8 cellular contexts compared by ENCODE assay signal in the genomic region with DNA sequence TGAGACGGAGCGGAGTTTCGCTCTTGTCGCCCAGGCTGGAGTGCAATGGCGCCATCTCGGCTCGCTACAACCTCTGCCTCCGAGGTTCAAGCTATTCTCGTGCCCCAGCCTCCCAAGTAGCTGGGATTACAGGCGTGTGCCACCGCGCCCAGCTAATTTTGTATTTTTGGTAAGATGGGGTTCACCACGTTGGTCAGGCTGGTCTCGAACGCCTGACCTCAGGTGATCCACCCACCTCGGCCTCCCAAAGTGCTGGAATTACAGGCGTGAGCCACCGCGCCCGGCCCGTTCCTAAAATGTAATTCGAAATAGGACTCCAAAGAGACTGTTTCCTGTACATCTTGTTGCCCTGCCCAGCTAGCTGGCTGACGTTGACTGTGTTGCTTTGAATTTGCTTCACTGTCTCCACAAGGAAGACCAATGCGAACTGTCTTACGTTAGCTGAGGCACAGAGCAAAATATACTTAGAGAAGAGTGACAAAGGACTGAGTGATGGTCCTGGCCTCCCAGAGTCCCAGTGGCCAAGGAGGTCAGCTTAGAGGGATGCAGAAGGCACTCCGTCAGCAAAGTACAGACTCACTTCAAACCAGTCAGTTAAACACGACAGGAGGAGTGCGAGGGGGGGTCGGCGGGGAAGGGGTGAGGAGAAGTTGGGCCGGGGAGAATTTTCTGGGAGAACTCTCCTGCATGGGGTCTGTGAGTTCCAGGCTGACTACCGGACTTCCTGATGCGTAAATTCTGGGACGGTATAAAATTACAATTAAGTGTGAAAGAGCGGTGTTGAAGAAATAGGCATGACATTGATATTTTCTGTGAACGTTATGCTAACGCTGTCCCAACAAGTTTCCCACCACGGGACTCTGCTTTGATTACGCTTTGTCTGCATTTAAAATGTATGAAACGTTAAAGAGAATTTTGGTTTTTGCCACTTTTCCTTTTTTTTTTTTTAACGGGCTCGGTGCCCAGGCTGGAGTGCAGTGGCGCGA. TPM values are rescaled to one million over a fixed set of nuclear protein-coding genes. Genes with fewer than 3 reads are reported as not detected.
DNase-seq lines count a peak whose midpoint lies in the region; ATAC-seq, FAIRE-seq and TF ChIP-seq lines count a peak whose summit lies in the region.

No MANE protein-coding gene starts in this region.

- no peaks in the 10 kb centered on the region for H3K9me3 Mint-ChIP-seq in activated naive CD4-positive, alpha-beta T cell treated with anti-CD3 and anti-CD28 coated beads, Interleukin-2, amount 10 ng/mL, durations not matched to agents 7 days and 5 days
- no peaks in the 10 kb centered on the region for H3K9me3 Mint-ChIP-seq in activated CD8-positive, alpha-beta T cell treated with anti-CD3 and anti-CD28 coated beads, Interleukin-2, amount 10 ng/mL, durations not matched to agents 7 days and 5 days (ENCODE audit: insufficient read depth)
- H3K9me3 Mint-ChIP-seq in type B pancreatic cell = no peaks in the 10 kb centered on the region

- H3K27me3 Mint-ChIP-seq in activated naive CD4-positive, alpha-beta T cell treated with anti-CD3 and anti-CD28 coated beads, Interleukin-2, amount 10 ng/mL, durations not matched to agents 7 days and 5 days = peaks cover 41% of the 10 kb centered on the region
- H3K27me3 Mint-ChIP-seq in activated CD8-positive, alpha-beta T cell treated with anti-CD3 and anti-CD28 coated beads, Interleukin-2, amount 10 ng/mL, durations not matched to agents 7 days and 5 days (ENCODE audit: low read depth) = peaks cover 5% of the 10 kb centered on the region
- peaks cover 35% of the 10 kb centered on the region for H3K27me3 Mint-ChIP-seq in type B pancreatic cell

- peak overlapping the region; percentile 50 for H3K4me3 ChIP-seq in iPS-18c (ENCODE audit: insufficient read depth, low read depth, low read length)

- CTCF ChIA-PET in activated naive CD4-positive, alpha-beta T cell treated with anti-CD3 and anti-CD28 coated beads, Interleukin-2, amount 10 ng/mL, durations not matched to agents 7 days and 5 days (lab: Charles Lee) = interaction anchor here (0.8 to 0.9 kb wide), 2 partner anchors 32 to 48 kb away, joined by 3 to 4 read pairs; no protein-coding TSS in a partner anchor
- CTCF ChIA-PET in activated CD8-positive, alpha-beta T cell treated with anti-CD3 and anti-CD28 coated beads, Interleukin-2, amount 10 ng/mL, durations not matched to agents 7 days and 5 days (lab: Charles Lee) = interaction anchor here (0.9 to 1.4 kb wide), 4 partner anchors 9 to 48 kb away, joined by 3 to 5 read pairs (median 4); partner anchors contain the start of gene TRIM7

- H3K4me1 Mint-ChIP-seq in activated naive CD4-positive, alpha-beta T cell treated with anti-CD3 and anti-CD28 coated beads, Interleukin-2, amount 10 ng/mL, durations not matched to agents 7 days and 5 days = peaks cover 48% of the 10 kb centered on the region
- peaks cover 45% of the 10 kb centered on the region for H3K4me1 Mint-ChIP-seq in activated CD8-positive, alpha-beta T cell treated with anti-CD3 and anti-CD28 coated beads, Interleukin-2, amount 10 ng/mL, durations not matched to agents 7 days and 5 days (ENCODE audit: low read depth)
- H3K4me1 Mint-ChIP-seq in type B pancreatic cell (ENCODE audit: unreplicated experiment) = peaks cover 20% of the 10 kb centered on the region

- H3K4me3 Mint-ChIP-seq in activated naive CD4-positive, alpha-beta T cell treated with anti-CD3 and anti-CD28 coated beads, Interleukin-2, amount 10 ng/mL, durations not matched to agents 7 days and 5 days = peak overlapping the region; percentile 77
- peak overlapping the region; percentile 75 for H3K4me3 Mint-ChIP-seq in activated CD8-positive, alpha-beta T cell treated with anti-CD3 and anti-CD28 coated beads, Interleukin-2, amount 10 ng/mL, durations not matched to agents 7 days and 5 days
- peak overlapping the region; percentile 88 for H3K4me3 Mint-ChIP-seq in type B pancreatic cell

- peak; percentile 44 for DNase-seq in activated naive CD4-positive, alpha-beta T cell treated with anti-CD3 and anti-CD28 coated beads, Interleukin-2, amount 10 ng/mL, durations not matched to agents 7 days and 5 days
- no peak for DNase-seq in activated naive CD4-positive, alpha-beta T cell treated with Interleukin-2 at 50 U/mL for 16 hours
- peak; percentile 61 for DNase-seq in activated CD8-positive, alpha-beta T cell treated with anti-CD3 and anti-CD28 coated beads, Interleukin-2, amount 10 ng/mL, durations not matched to agents 7 days and 5 days
- DNase-seq in type B pancreatic cell (ENCODE audit: extremely low spot score, unreplicated experiment) = no peak
- no peak for DNase-seq in HK-2 (ENCODE audit: unreplicated experiment)
- DNase-seq in D721Med (ENCODE audit: insufficient read length, low spot score) = no peak

- H3K27ac Mint-ChIP-seq in activated naive CD4-positive, alpha-beta T cell treated with anti-CD3 and anti-CD28 coated beads, Interleukin-2, amount 10 ng/mL, durations not matched to agents 7 days and 5 days = peak overlapping the region; percentile 83
- peak overlapping the region; percentile 81 for H3K27ac Mint-ChIP-seq in activated CD8-positive, alpha-beta T cell treated with anti-CD3 and anti-CD28 coated beads, Interleukin-2, amount 10 ng/mL, durations not matched to agents 7 days and 5 days
- peak overlapping the region; percentile 91 for H3K27ac Mint-ChIP-seq in type B pancreatic cell

- no peak for ATAC-seq in activated CD8-positive, alpha-beta T cell treated with anti-CD3 and anti-CD28 coated beads, Interleukin-2, amount 10 ng/mL, durations not matched to agents 7 days and 5 days
- no peak for ATAC-seq in HG03139 (IDR thresholded peaks at IDR 0.05; ENCODE audit: unreplicated experiment)

- H3K9me3 ChIP-seq in iPS-18c (ENCODE audit: control insufficient read depth, insufficient read depth, low read length) = no peaks in the 10 kb centered on the region

- H3K36me3 Mint-ChIP-seq in activated naive CD4-positive, alpha-beta T cell treated with anti-CD3 and anti-CD28 coated beads, Interleukin-2, amount 10 ng/mL, durations not matched to agents 7 days and 5 days = peaks cover 3% of the 10 kb centered on the region
- no peaks in the 10 kb centered on the region for H3K36me3 Mint-ChIP-seq in activated CD8-positive, alpha-beta T cell treated with anti-CD3 and anti-CD28 coated beads, Interleukin-2, amount 10 ng/mL, durations not matched to agents 7 days and 5 days (ENCODE audit: low read depth)
- H3K36me3 Mint-ChIP-seq in type B pancreatic cell = peaks cover 4% of the 10 kb centered on the region

- POLR2A ChIA-PET in activated CD8-positive, alpha-beta T cell treated with anti-CD3 and anti-CD28 coated beads, Interleukin-2, amount 10 ng/mL, durations not matched to agents 7 days and 5 days (lab: Charles Lee) = interaction anchor here (1.2 to 1.7 kb wide), 3 partner anchors 9 to 44 kb away, joined by 4 to 7 read pairs (median 6); no protein-coding TSS in a partner anchor

- no peak for FAIRE-seq in D721Med (lab: Jason Lieb, UNC)

- no peak for TF ChIP-seq CTCF in type B pancreatic cell (conservative IDR thresholded peaks at IDR 0.05)
- no peak for TF ChIP-seq CTCF in D721Med (IDR thresholded peaks at IDR 0.05; ENCODE audit: insufficient read depth, missing control alignments)

RNA-seq across cellular contexts. Expression of gene TRIM41, which starts 6.8 kb away (rescaled TPM):
- total RNA-seq in activated CD8-positive, alpha-beta T cell treated with anti-CD3 and anti-CD28 coated beads, Interleukin-2, amount 10 ng/mL, durations not matched to agents 7 days and 5 days = 10 to 100 TPM; 40.0 to 44.7 TPM
- total RNA-seq in type B pancreatic cell (ENCODE audit: low replicate concordance) = 22.1 and 31.2 TPM in 2 replicates

RNA-seq across cellular contexts. Expression of gene TRIM7, which starts 11.3 kb away (rescaled TPM):
- total RNA-seq in activated CD8-positive, alpha-beta T cell treated with anti-CD3 and anti-CD28 coated beads, Interleukin-2, amount 10 ng/mL, durations not matched to agents 7 days and 5 days = 1 to 10 TPM; 1.1 to 1.5 TPM
- 0.58 and 0.76 TPM in 2 replicates for total RNA-seq in type B pancreatic cell (ENCODE audit: low replicate concordance)

RNA-seq across cellular contexts. Expression of gene RACK1, which starts 27.4 kb away (rescaled TPM):
- total RNA-seq in activated CD8-positive, alpha-beta T cell treated with anti-CD3 and anti-CD28 coated beads, Interleukin-2, amount 10 ng/mL, durations not matched to agents 7 days and 5 days = 1,000 to 10,000 TPM; 1,796 to 1,942 TPM
- 1,864 and 2,055 TPM in 2 replicates for total RNA-seq in type B pancreatic cell (ENCODE audit: low replicate concordance)

RNA-seq across cellular contexts. Expression of gene TRIM52, which starts 44.7 kb away (rescaled TPM):
- 10 to 100 TPM; 22.4 to 23.2 TPM for total RNA-seq in activated CD8-positive, alpha-beta T cell treated with anti-CD3 and anti-CD28 coated beads, Interleukin-2, amount 10 ng/mL, durations not matched to agents 7 days and 5 days
- 10.1 and 14.1 TPM in 2 replicates for total RNA-seq in type B pancreatic cell (ENCODE audit: low replicate concordance)

Comparison
In these comparisons a context has a peak if more than half of its experiments do, and no peak if none do; other contexts are left out.
1. DNase-seq: peak in activated naive CD4-positive, alpha-beta T cell treated with anti-CD3 and anti-CD28 coated beads, Interleukin-2, amount 10 ng/mL, durations not matched to agents 7 days and 5 days (single experiment) and activated CD8-positive, alpha-beta T cell treated with anti-CD3 and anti-CD28 coated beads, Interleukin-2, amount 10 ng/mL, durations not matched to agents 7 days and 5 days (single experiment); none in activated naive CD4-positive, alpha-beta T cell treated with Interleukin-2 at 50 U/mL for 16 hours (single experiment), type B pancreatic cell (single experiment), HK-2 (single experiment) and D721Med (single experiment).
2. Peak in every context shown above with its lines, with median percentiles within 50 percentile points of each other: H3K27ac Mint-ChIP-seq and H3K4me3 Mint-ChIP-seq.